In genomic region chrX:10126044-10126443, GRCh38 we compare ENCODE assay signal across 28 cellular contexts.
"Had no signal": no experiment of that assay in that cellular context is flagged by ENCODE, and none has a peak within 500 bp of the region (broad histone marks: within the 10 kb centered on the region; RNA-seq: fewer than 3 reads in every experiment).

No MANE protein-coding gene starts in this region.

- DNase-seq: colonic mucosa; effector CD8-positive, alpha-beta T cell; endodermal cell; foreskin fibroblast; heart left ventricle; kidney; mammary epithelial cell; mesendoderm; midbrain; naive thymus-derived CD4-positive, alpha-beta T cell; nucleus accumbens; sigmoid colon; stimulated activated CD4-positive, alpha-beta T cell treated with anti-CD3 and anti-CD28 coated beads, Interleukin-2, amount 100 ng/mL, for 24 hours; stimulated activated CD4-positive, alpha-beta T cell treated with anti-CD3 and anti-CD28 coated beads, Interleukin-4, amount 100 ng/mL, for 24 hours; transverse colon had no signal

- H3K4me1 Mint-ChIP-seq: central memory CD8-positive, alpha-beta T cell; endodermal cell; nephron had no signal

- H3K27me3 ChIP-seq: colonic mucosa, gastrocnemius medialis, heart left ventricle, hepatocyte, right atrium auricular region, sigmoid colon, suprapubic skin, transverse colon had no signal

- H3K9me3 ChIP-seq: colonic mucosa, gastrocnemius medialis, heart left ventricle, prostate gland, right atrium auricular region, sigmoid colon, suprapubic skin, transverse colon had no signal

- H3K27me3 Mint-ChIP-seq: central memory CD8-positive, alpha-beta T cell; naive thymus-derived CD4-positive, alpha-beta T cell; stimulated activated memory B cell treated with anti-CD40 and anti-IgM and Interleukin-4, amounts not matched to agents 10 μg/mL and 1 μg/mL and 100 μg/mL, for 72 hours; stimulated activated naive CD8-positive, alpha-beta T cell treated with anti-CD3 and anti-CD28 coated beads, Interleukin-15, Interleukin-2, amounts not matched to agents 100 ng/mL and 50 ng/mL, for 24 hours had no signal

- H3K4me3 Mint-ChIP-seq: central memory CD8-positive, alpha-beta T cell; dendritic cell treated with granulocyte-macrophage colony-stimulating factor and Interleukin-4, amounts not matched to agents 40 ng/mL and 50 ng/mL, for 4 days; endodermal cell; naive thymus-derived CD4-positive, alpha-beta T cell; nephron; stimulated activated memory B cell treated with anti-CD40 and anti-IgM and Interleukin-4, amounts not matched to agents 10 μg/mL and 1 μg/mL and 100 μg/mL, for 72 hours; stimulated activated naive CD8-positive, alpha-beta T cell treated with anti-CD3 and anti-CD28 coated beads, Interleukin-15, Interleukin-2, amounts not matched to agents 100 ng/mL and 50 ng/mL, for 24 hours had no signal

- ATAC-seq: esophagus mucosa; heart left ventricle; left lobe of liver; naive thymus-derived CD4-positive, alpha-beta T cell; stimulated activated memory B cell treated with anti-CD40 and anti-IgM and Interleukin-4, amounts not matched to agents 10 μg/mL and 1 μg/mL and 100 μg/mL, for 72 hours had no signal

- H3K4me3 ChIP-seq: colonic mucosa, gastrocnemius medialis, heart left ventricle, hepatocyte, prostate gland, right atrium auricular region, sigmoid colon, suprapubic skin, transverse colon had no signal

- H3K36me3 ChIP-seq: colonic mucosa, prostate gland, transverse colon had no signal

- H3K4me1 ChIP-seq: colonic mucosa, prostate gland, suprapubic skin, transverse colon had no signal

- H3K27ac ChIP-seq: colonic mucosa, epithelial cell of prostate, heart left ventricle, hepatocyte, prostate gland, right atrium auricular region, sigmoid colon, suprapubic skin, transverse colon had no signal

- H3K9me3 Mint-ChIP-seq: central memory CD8-positive, alpha-beta T cell; dendritic cell treated with granulocyte-macrophage colony-stimulating factor and Interleukin-4, amounts not matched to agents 40 ng/mL and 50 ng/mL, for 4 days; naive thymus-derived CD4-positive, alpha-beta T cell; stimulated activated memory B cell treated with anti-CD40 and anti-IgM and Interleukin-4, amounts not matched to agents 10 μg/mL and 1 μg/mL and 100 μg/mL, for 72 hours; stimulated activated naive CD8-positive, alpha-beta T cell treated with anti-CD3 and anti-CD28 coated beads, Interleukin-15, Interleukin-2, amounts not matched to agents 100 ng/mL and 50 ng/mL, for 24 hours had no signal

- H3K27ac Mint-ChIP-seq: dendritic cell treated with granulocyte-macrophage colony-stimulating factor and Interleukin-4, amounts not matched to agents 40 ng/mL and 50 ng/mL, for 4 days; endodermal cell; naive thymus-derived CD4-positive, alpha-beta T cell; nephron; stimulated activated memory B cell treated with anti-CD40 and anti-IgM and Interleukin-4, amounts not matched to agents 10 μg/mL and 1 μg/mL and 100 μg/mL, for 72 hours; stimulated activated naive CD8-positive, alpha-beta T cell treated with anti-CD3 and anti-CD28 coated beads, Interleukin-15, Interleukin-2, amounts not matched to agents 100 ng/mL and 50 ng/mL, for 24 hours had no signal
